ENCODE assay signal across 1 cellular context in the genomic region with DNA sequence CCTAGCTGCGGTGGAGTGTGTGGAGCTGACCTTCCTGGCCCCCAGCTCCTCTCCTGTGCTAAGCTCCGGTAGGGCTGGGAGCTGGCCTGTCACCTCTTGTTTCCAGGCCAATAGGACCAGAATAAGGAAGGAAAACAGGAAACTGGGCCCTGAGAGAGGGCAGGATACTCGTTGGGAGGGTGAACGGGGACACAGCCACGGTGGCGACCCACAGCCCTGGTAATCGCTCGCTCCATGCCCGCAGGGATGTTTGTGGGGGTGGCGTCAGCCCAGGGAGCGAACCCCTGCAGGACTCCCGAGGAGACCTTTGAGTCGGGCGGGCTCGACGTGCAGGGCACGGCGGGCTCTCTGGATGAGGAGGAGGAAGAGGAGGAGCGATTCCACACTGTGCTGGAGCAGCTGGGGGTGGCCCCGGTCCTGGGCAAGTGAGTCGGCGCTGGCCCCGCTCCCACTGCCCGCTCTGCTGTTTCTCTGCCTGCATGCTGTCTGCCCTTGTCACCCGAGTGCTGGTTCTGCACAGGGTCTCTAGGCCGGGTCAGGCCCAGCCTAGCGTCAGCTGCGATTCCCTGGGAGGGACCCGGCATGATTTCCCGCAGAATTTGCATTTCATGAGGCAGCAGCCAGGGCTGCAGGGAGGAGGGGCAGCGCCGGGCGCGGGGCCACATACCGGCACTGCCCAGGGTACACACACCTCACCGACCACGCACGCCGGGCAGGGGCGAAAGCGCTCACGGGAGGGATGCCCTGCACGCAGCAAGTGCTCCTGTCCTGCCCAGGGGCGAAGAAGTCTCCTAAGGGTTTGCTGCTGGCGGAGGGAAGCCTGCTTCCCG.
TF ChIP-seq lines count a peak whose summit lies in the region.

No MANE protein-coding gene starts in this region.

TF ChIP-seq in IMR-90, 13 proteins besides CTCF, POLR2A, EP300 and RAD21:
- TF ChIP-seq MAFK (IDR thresholded peaks at IDR 0.05; ENCODE audit: low read depth, low read length): no peak
- no peak for TF ChIP-seq CHD1 (IDR thresholded peaks at IDR 0.05; ENCODE audit: low read depth, low read length)
- no peak for TF ChIP-seq NFE2L2 (IDR thresholded peaks at IDR 0.05; ENCODE audit: low read depth, low read length)
- TF ChIP-seq BHLHE40 (IDR thresholded peaks at IDR 0.05; ENCODE audit: low read depth, low read length): no peak
- no peak for TF ChIP-seq SMC3 (IDR thresholded peaks at IDR 0.05; ENCODE audit: low read depth, low read length)
- TF ChIP-seq RCOR1 (IDR thresholded peaks at IDR 0.05; ENCODE audit: insufficient replicate concordance, low read length): no peak
- TF ChIP-seq, protein P1, sequence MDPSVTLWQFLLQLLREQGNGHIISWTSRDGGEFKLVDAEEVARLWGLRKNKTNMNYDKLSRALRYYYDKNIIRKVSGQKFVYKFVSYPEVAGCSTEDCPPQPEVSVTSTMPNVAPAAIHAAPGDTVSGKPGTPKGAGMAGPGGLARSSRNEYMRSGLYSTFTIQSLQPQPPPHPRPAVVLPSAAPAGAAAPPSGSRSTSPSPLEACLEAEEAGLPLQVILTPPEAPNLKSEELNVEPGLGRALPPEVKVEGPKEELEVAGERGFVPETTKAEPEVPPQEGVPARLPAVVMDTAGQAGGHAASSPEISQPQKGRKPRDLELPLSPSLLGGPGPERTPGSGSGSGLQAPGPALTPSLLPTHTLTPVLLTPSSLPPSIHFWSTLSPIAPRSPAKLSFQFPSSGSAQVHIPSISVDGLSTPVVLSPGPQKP (IDR thresholded peaks at IDR 0.05; ENCODE audit: borderline replicate concordance, low read depth, low read length): no peak
- no peak for TF ChIP-seq FOS (IDR thresholded peaks at IDR 0.05; ENCODE audit: low read depth, low read length)
- no peak for TF ChIP-seq MAZ (IDR thresholded peaks at IDR 0.05; ENCODE audit: borderline replicate concordance, low read depth, low read length)
- no peak for TF ChIP-seq CEBPB (IDR thresholded peaks at IDR 0.05; ENCODE audit: low read depth, low read length)
- TF ChIP-seq MXI1 (IDR thresholded peaks at IDR 0.05; ENCODE audit: borderline replicate concordance, low read depth, low read length): no peak
- TF ChIP-seq RFX5 (IDR thresholded peaks at IDR 0.05; ENCODE audit: low read depth, low read length): no peak
- TF ChIP-seq, protein P2, sequence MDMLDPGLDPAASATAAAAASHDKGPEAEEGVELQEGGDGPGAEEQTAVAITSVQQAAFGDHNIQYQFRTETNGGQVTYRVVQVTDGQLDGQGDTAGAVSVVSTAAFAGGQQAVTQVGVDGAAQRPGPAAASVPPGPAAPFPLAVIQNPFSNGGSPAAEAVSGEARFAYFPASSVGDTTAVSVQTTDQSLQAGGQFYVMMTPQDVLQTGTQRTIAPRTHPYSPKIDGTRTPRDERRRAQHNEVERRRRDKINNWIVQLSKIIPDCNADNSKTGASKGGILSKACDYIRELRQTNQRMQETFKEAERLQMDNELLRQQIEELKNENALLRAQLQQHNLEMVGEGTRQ (IDR thresholded peaks at IDR 0.05; ENCODE audit: low read depth, low read length): no peak
TF ChIP-seq in IMR-90: peak in this region for 0.
